ENCODE assay signal across 9 cellular contexts in the genomic region with DNA sequence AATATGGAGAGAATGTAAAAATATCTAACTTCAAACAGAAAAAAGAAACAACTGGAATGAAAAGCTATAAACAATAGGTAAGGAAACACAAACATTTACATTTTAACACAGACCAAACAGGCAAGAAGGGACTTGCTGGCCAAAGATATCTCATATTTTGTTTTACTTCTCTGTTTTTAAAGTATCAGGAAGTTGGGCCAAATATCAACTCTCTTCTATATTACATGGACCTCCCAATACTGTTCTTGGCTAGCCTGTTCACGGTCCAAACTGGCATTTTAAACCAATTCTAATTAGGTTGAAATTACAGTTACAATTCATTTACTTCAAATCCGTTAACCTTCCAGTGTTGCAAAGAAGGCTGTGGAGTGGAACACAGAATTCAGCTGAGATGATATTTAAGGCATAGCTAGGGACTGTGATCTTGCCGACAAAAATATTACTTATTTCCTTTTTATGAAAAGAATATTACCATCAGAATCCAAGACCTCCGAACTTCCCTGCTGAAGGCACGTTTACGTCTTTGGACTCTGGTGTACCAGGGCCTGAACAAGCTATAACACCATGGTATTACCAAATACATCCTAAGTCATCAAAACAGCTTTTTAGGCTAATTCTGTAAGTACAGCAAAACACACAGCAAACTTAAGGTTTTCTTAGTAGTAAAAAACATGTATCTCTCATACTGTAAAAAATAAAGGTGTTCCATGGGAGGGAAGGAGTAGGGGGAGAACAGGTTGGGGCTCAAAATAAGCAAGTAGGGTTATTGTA.
A peak's percentile ranks its signal among the peaks of the same experiment; 100 is the strongest.
DNase-seq lines count a peak whose midpoint lies in the region; ATAC-seq and TF ChIP-seq lines count a peak whose summit lies in the region.
"Had no signal": no experiment of that assay in that cellular context is flagged by ENCODE, and none has a peak within 500 bp of the region (broad histone marks: within the 10 kb centered on the region; RNA-seq: fewer than 3 reads in every experiment).

No MANE protein-coding gene starts in this region.

- RAD21 ChIA-PET in HCT116 (lab: Charles Lee; ENCODE audit: low non-redundant PET in 1 of 2, low total read pairs in 2 of 2, uncharacterized antibody in 2 of 2, unreplicated experiment in 2 of 2), result no interaction called here

- peaks cover 98% of the 10 kb centered on the region for H3K36me3 Mint-ChIP-seq in activated T-helper 17 cell treated with anti-CD3 and anti-CD28 coated beads, Interleukin-2, amount 50 U/mL, for 72 hours (ENCODE audit: low read depth)

- peaks cover 23% of the 10 kb centered on the region for H3K36me3 ChIP-seq in ACC112 (ENCODE audit: insufficient read depth, low read length)
- peaks cover 10 to 12% of the 10 kb centered on the region in 2 experiments; a peak in 2 of 4 replicates for H3K36me3 ChIP-seq in HCT116 (ENCODE audit: control insufficient read depth in 1 of 2, insufficient read depth in 2 of 2, low read length in 2 of 2)
- H3K36me3 ChIP-seq in left lung, result peaks cover 0 to 25% of the 10 kb centered on the region in 2 donors
- no peaks in the 10 kb centered on the region for H3K36me3 ChIP-seq in mesendoderm (ENCODE audit: control insufficient read depth, insufficient read depth, low read length)
- H3K36me3 ChIP-seq: cardiac muscle cell had no signal

- H3K23ac ChIP-seq in mesendoderm (ENCODE audit: low read length), result no peak overlapping the region

- no peak overlapping the region for H2AK5ac ChIP-seq in mesendoderm (ENCODE audit: low read length)

- no peaks in the 10 kb centered on the region for H3K27me3 Mint-ChIP-seq in activated T-helper 17 cell treated with anti-CD3 and anti-CD28 coated beads, Interleukin-2, amount 50 U/mL, for 72 hours

- H2BK5ac ChIP-seq in mesendoderm (ENCODE audit: low read length), result no peak overlapping the region

- H4K5ac ChIP-seq in mesendoderm (ENCODE audit: low read length), result no peak overlapping the region

- H2AFZ ChIP-seq in ACC112 (ENCODE audit: low read length, unreplicated experiment) (no peak overlapping the region), HCT116 (ENCODE audit: low read depth, low read length, poor library complexity, severe bottlenecking) (no peak overlapping the region)

- no CpG with 5 or more reads among the region's 6 CpGs for WGBS in mesendoderm (ENCODE audit: extremely low coverage, insufficient coverage, low lambda C conversion rate)

- TF ChIP-seq CTCF in HCT116 (IDR thresholded peaks at IDR 0.05 in 2 of 3, conservative IDR thresholded peaks at IDR 0.05 in 1 of 3; ENCODE audit: borderline replicate concordance in 1 of 3, insufficient read depth in 1 of 3, low read depth in 2 of 3, low read length in 2 of 3) (no peak), left lung (IDR thresholded peaks at IDR 0.05) (no peak)

- H3K9ac ChIP-seq in HCT116 (ENCODE audit: low read length) (0 out of 2 replicates have a peak overlapping the region, but pooled peaks have one; percentile 0), mesendoderm (ENCODE audit: low read length) (no peak overlapping the region)

- BruUV-seq in HCT116 (replicated peaks; lab: Mats Ljungman, UMichigan), result no TSS peak

- DNase-seq in HCT116 (ENCODE audit: low read depth, low spot score) (no peak), left lung (no peak), NCI-H82 (lab: John Stamatoyannopoulos, UW) (no peak), head of caudate nucleus (no peak), mesendoderm (no peak)

- H2BK120ac ChIP-seq in mesendoderm (ENCODE audit: low read depth, low read length), result no peak overlapping the region

- CTCF ChIA-PET in HCT116 (lab: Charles Lee), result no interaction called here

- H3K4me2 ChIP-seq in HCT116 (ENCODE audit: low read length) (peak overlapping the region; percentile 67; the same call in 1 of the 2 replicates), mesendoderm (ENCODE audit: low read length) (no peak overlapping the region)

- no peak overlapping the region for H4K8ac ChIP-seq in mesendoderm (ENCODE audit: low read depth, low read length)

- no peaks in the 10 kb centered on the region for H3K27me3 ChIP-seq in ACC112 (ENCODE audit: insufficient read depth, low read length)
- no peaks in the 10 kb centered on the region for H3K27me3 ChIP-seq in HCT116 (ENCODE audit: insufficient read depth, low read length)
- peaks cover 0 to 20% of the 10 kb centered on the region in 2 donors for H3K27me3 ChIP-seq in left lung
- peaks cover 17% of the 10 kb centered on the region for H3K27me3 ChIP-seq in mesendoderm (ENCODE audit: insufficient read depth, low read length, poor library complexity)

- peak overlapping the region; percentile 99 for H3K27ac ChIP-seq in ACC112 (ENCODE audit: low read depth, low read length)
- H3K27ac ChIP-seq in HCT116 (ENCODE audit: low read depth, low read length), result no peak overlapping the region
- peak overlapping the region; percentile 98 to 99 for H3K27ac ChIP-seq in left lung
- H3K27ac ChIP-seq in mesendoderm (ENCODE audit: low read depth, low read length), result no peak overlapping the region
- H3K27ac ChIP-seq: cardiac muscle cell had no signal

- H3K4me3 ChIP-seq in ACC112 (ENCODE audit: low read depth, low read length) (peak overlapping the region; percentile 94), HCT116 (replicated peaks in 1 of 2; ENCODE audit: low read depth in 1 of 2, low read length in 2 of 2) (no peak overlapping the region), left lung (peak overlapping the region; percentile 58 to 64), mesendoderm (ENCODE audit: low read length) (no peak overlapping the region)
- H3K4me3 ChIP-seq: cardiac muscle cell had no signal

- H3K4me1 ChIP-seq in ACC112 (ENCODE audit: control insufficient read depth, insufficient read depth, low read length, unreplicated experiment) (peaks cover 38% of the 10 kb centered on the region), HCT116 (ENCODE audit: control insufficient read depth in 1 of 2, insufficient read depth in 2 of 2, low read length in 2 of 2) (peaks cover 37 to 74% of the 10 kb centered on the region in 2 experiments), left lung (peaks cover 10 to 58% of the 10 kb centered on the region in 2 donors), mesendoderm (ENCODE audit: control insufficient read depth, low read depth, low read length) (peaks cover 2% of the 10 kb centered on the region)

- no peaks in the 10 kb centered on the region for H3K9me3 Mint-ChIP-seq in activated T-helper 17 cell treated with anti-CD3 and anti-CD28 coated beads, Interleukin-2, amount 50 U/mL, for 72 hours

- peak overlapping the region; percentile 100 for H3K27ac Mint-ChIP-seq in activated T-helper 17 cell treated with anti-CD3 and anti-CD28 coated beads, Interleukin-2, amount 50 U/mL, for 72 hours

- H2BK15ac ChIP-seq in mesendoderm (replicated peaks; ENCODE audit: low read depth), result no peak overlapping the region

- TF ChIP-seq POLR2A in HCT116 (IDR thresholded peaks at IDR 0.05; ENCODE audit: borderline replicate concordance, extremely low read depth, insufficient read depth, insufficient read length), result no peak

- TF ChIP-seq RAD21 in HCT116 (IDR thresholded peaks at IDR 0.05; ENCODE audit: low read depth), result no peak

- H3K79me2 ChIP-seq in ACC112 (ENCODE audit: control insufficient read depth, insufficient read depth, low read length, unreplicated experiment), result peaks cover 94% of the 10 kb centered on the region
- peaks cover 94% of the 10 kb centered on the region for H3K79me2 ChIP-seq in HCT116 (ENCODE audit: insufficient read depth, low read length)
- H3K79me2 ChIP-seq in mesendoderm (ENCODE audit: control insufficient read depth, insufficient read depth, low read length), result no peaks in the 10 kb centered on the region

- no peak overlapping the region for H3K56ac ChIP-seq in mesendoderm (ENCODE audit: low read length)

- no peaks in the 10 kb centered on the region for H3K9me3 ChIP-seq in HCT116 (ENCODE audit: control insufficient read depth in 1 of 2, insufficient read depth in 1 of 2, low read depth in 1 of 2, low read length in 2 of 2)
- no peaks in the 10 kb centered on the region for H3K9me3 ChIP-seq in left lung

- H3K4me1 Mint-ChIP-seq in activated T-helper 17 cell treated with anti-CD3 and anti-CD28 coated beads, Interleukin-2, amount 50 U/mL, for 72 hours, result peaks cover 31% of the 10 kb centered on the region

- no peaks in the 10 kb centered on the region for H3K9me2 ChIP-seq in HCT116 (ENCODE audit: insufficient read depth)

- no peak overlapping the region for H3K4ac ChIP-seq in mesendoderm (ENCODE audit: low read depth, low read length)

- ATAC-seq in HCT116, result no peak
- ATAC-seq in activated T-helper 17 cell treated with anti-CD3 and anti-CD28 coated beads, Interleukin-2, amount 50 U/mL, for 72 hours (replicated peaks), result no peak
- ATAC-seq in left lung, result no peak
- no peak for ATAC-seq in GM21786 (IDR thresholded peaks at IDR 0.05; ENCODE audit: unreplicated experiment)

- POLR2A ChIA-PET in HCT116 (lab: Charles Lee), result no interaction called here

- no peaks in the 10 kb centered on the region for H3K79me1 ChIP-seq in mesendoderm (ENCODE audit: low read length)

- intact Hi-C loops in HCT116 (cut with micrococcal nuclease), result no loop called here
- intact Hi-C loops in left lung (cut with DNase I), result no loop called here
- intact Hi-C loops in head of caudate nucleus (cut with DNase I), result no loop called here

- no peak overlapping the region for H3K18ac ChIP-seq in mesendoderm (ENCODE audit: low read length)

- peak overlapping the region; percentile 95 for H3K4me3 Mint-ChIP-seq in activated T-helper 17 cell treated with anti-CD3 and anti-CD28 coated beads, Interleukin-2, amount 50 U/mL, for 72 hours

- no peaks in the 10 kb centered on the region for H4K20me1 ChIP-seq in HCT116 (ENCODE audit: insufficient read depth)

TF ChIP-seq in HCT116, 20 proteins besides CTCF, POLR2A, EP300 and RAD21 (continues in another document):
- TF ChIP-seq ELF1 (IDR thresholded peaks at IDR 0.05; ENCODE audit: borderline replicate concordance, low read depth) (no peak), EZH2phosphoT487 (IDR thresholded peaks at IDR 0.05; ENCODE audit: borderline replicate concordance) (no peak), SP1 (IDR thresholded peaks at IDR 0.05; ENCODE audit: low read depth) (no peak), ZFX (IDR thresholded peaks at IDR 0.05) (no peak), SRF (IDR thresholded peaks at IDR 0.05; ENCODE audit: low read depth) (no peak), TCF7L2 (IDR thresholded peaks at IDR 0.05; ENCODE audit: borderline replicate concordance, extremely low read depth, insufficient read depth, insufficient read length) (no peak), FOSL1 (IDR thresholded peaks at IDR 0.05; ENCODE audit: low read depth) (no peak), CBX3 (IDR thresholded peaks at IDR 0.05; ENCODE audit: low read depth) (no peak), EZH2 (IDR thresholded peaks at IDR 0.05) (no peak), EGR1 (IDR thresholded peaks at IDR 0.05; ENCODE audit: low read depth) (no peak)
- TF ChIP-seq, protein P1, sequence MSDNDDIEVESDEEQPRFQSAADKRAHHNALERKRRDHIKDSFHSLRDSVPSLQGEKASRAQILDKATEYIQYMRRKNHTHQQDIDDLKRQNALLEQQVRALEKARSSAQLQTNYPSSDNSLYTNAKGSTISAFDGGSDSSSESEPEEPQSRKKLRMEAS (IDR thresholded peaks at IDR 0.05), result no peak
- TF ChIP-seq, protein P2, sequence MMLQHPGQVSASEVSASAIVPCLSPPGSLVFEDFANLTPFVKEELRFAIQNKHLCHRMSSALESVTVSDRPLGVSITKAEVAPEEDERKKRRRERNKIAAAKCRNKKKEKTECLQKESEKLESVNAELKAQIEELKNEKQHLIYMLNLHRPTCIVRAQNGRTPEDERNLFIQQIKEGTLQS (IDR thresholded peaks at IDR 0.05), result no peak

Comparison
In these comparisons a context has a peak if more than half of its experiments do, and no peak if none do; other contexts are left out.
1. H3K27ac ChIP-seq: peak in ACC112 (single experiment) and left lung (2 of 2); none in HCT116 (single experiment) and mesendoderm (single experiment).
2. H3K4me3 ChIP-seq: peak in ACC112 (single experiment) and left lung (2 of 2); none in HCT116 (0 of 2) and mesendoderm (single experiment).